Comparison of ENCODE assay signal across 12 cellular contexts in genomic region chr4:77636902-77637301, GRCh38. TPM values are rescaled to one million over a fixed set of nuclear protein-coding genes. Genes with fewer than 3 reads are reported as not detected.
DNase-seq lines count a peak whose midpoint lies in the region; ATAC-seq and TF ChIP-seq lines count a peak whose summit lies in the region.
"Had no signal": no experiment of that assay in that cellular context is flagged by ENCODE, and none has a peak within 500 bp of the region (broad histone marks: within the 10 kb centered on the region; RNA-seq: fewer than 3 reads in every experiment).

No MANE protein-coding gene starts in this region.

- intact Hi-C loops in activated CD8-positive, alpha-beta T cell treated with anti-CD3 and anti-CD28 coated beads for 36 hours (cut with micrococcal nuclease) = no loop called here
- intact Hi-C loops in left ventricle myocardium superior (cut with micrococcal nuclease) = no loop called here

- TF ChIP-seq CTCF in activated CD8-positive, alpha-beta T cell treated with anti-CD3 and anti-CD28 coated beads for 36 hours (IDR thresholded peaks at IDR 0.05) = no peak
- TF ChIP-seq CTCF in fibroblast of villous mesenchyme (IDR thresholded peaks at IDR 0.05; ENCODE audit: insufficient read depth, low read depth, low read length) = no peak

- H3K4me3 ChIP-seq in fibroblast of villous mesenchyme (ENCODE audit: low read depth, low read length) = no peak overlapping the region
- H3K4me3 ChIP-seq: Peyer's patch, thyroid gland had no signal

- peak; percentile 9 for DNase-seq in activated CD8-positive, alpha-beta T cell treated with anti-CD3 and anti-CD28 coated beads for 36 hours
- DNase-seq in activated CD8-positive, alpha-beta T cell treated with anti-CD3 and anti-CD28 coated beads, Interleukin-2, amount 10 ng/mL, durations not matched to agents 7 days and 5 days = no peak
- DNase-seq in SHP77 (lab: John Stamatoyannopoulos, UW) (peak; percentile 82 to 86), fibroblast of villous mesenchyme (ENCODE audit: low read depth) (peak; percentile 69), stromal cell of bone marrow (ENCODE audit: low read depth) (peak; percentile 23), left ventricle myocardium superior (no peak)
- no peak for DNase-seq in central memory CD4-positive, alpha-beta T cell
- DNase-seq: activated CD4-positive, alpha-beta T cell treated with anti-CD3 and anti-CD28 coated beads, Interleukin-2, amount 10 ng/mL, durations not matched to agents 7 days and 5 days; thyroid gland had no signal

- H3K36me3 Mint-ChIP-seq in activated CD8-positive, alpha-beta T cell treated with anti-CD3 and anti-CD28 coated beads for 36 hours (ENCODE audit: low read depth) = no peaks in the 10 kb centered on the region
- peaks cover 2% of the 10 kb centered on the region for H3K36me3 Mint-ChIP-seq in activated CD8-positive, alpha-beta T cell treated with anti-CD3 and anti-CD28 coated beads, Interleukin-2, amount 10 ng/mL, durations not matched to agents 7 days and 5 days (ENCODE audit: low read depth)

- no peaks in the 10 kb centered on the region for H3K4me1 Mint-ChIP-seq in activated CD8-positive, alpha-beta T cell treated with anti-CD3 and anti-CD28 coated beads for 36 hours (ENCODE audit: low read depth)
- peaks cover 3% of the 10 kb centered on the region for H3K4me1 Mint-ChIP-seq in activated CD8-positive, alpha-beta T cell treated with anti-CD3 and anti-CD28 coated beads, Interleukin-2, amount 10 ng/mL, durations not matched to agents 7 days and 5 days (ENCODE audit: low read depth)
- H3K4me1 Mint-ChIP-seq: activated CD4-positive, alpha-beta T cell treated with anti-CD3 and anti-CD28 coated beads, Interleukin-2, amount 10 ng/mL, durations not matched to agents 7 days and 5 days; central memory CD8-positive, alpha-beta T cell had no signal

- H3K27ac Mint-ChIP-seq in activated CD8-positive, alpha-beta T cell treated with anti-CD3 and anti-CD28 coated beads for 36 hours = no peak overlapping the region
- no peak overlapping the region for H3K27ac Mint-ChIP-seq in activated CD8-positive, alpha-beta T cell treated with anti-CD3 and anti-CD28 coated beads, Interleukin-2, amount 10 ng/mL, durations not matched to agents 7 days and 5 days
- H3K27ac Mint-ChIP-seq: activated CD4-positive, alpha-beta T cell treated with anti-CD3 and anti-CD28 coated beads, Interleukin-2, amount 10 ng/mL, durations not matched to agents 7 days and 5 days had no signal

- CTCF ChIA-PET in activated CD8-positive, alpha-beta T cell treated with anti-CD3 and anti-CD28 coated beads for 36 hours (lab: Charles Lee) = interaction anchor here (1.5 kb wide), 1 partner anchor 203 kb away, joined by 3 read pairs; no protein-coding TSS in a partner anchor
- CTCF ChIA-PET in activated CD8-positive, alpha-beta T cell treated with anti-CD3 and anti-CD28 coated beads, Interleukin-2, amount 10 ng/mL, durations not matched to agents 7 days and 5 days (lab: Charles Lee) = no interaction called here

- no peak overlapping the region for H3K4me3 Mint-ChIP-seq in activated CD8-positive, alpha-beta T cell treated with anti-CD3 and anti-CD28 coated beads for 36 hours
- H3K4me3 Mint-ChIP-seq in activated CD8-positive, alpha-beta T cell treated with anti-CD3 and anti-CD28 coated beads, Interleukin-2, amount 10 ng/mL, durations not matched to agents 7 days and 5 days = no peak overlapping the region
- H3K4me3 Mint-ChIP-seq: activated CD4-positive, alpha-beta T cell treated with anti-CD3 and anti-CD28 coated beads, Interleukin-2, amount 10 ng/mL, durations not matched to agents 7 days and 5 days; central memory CD8-positive, alpha-beta T cell had no signal

- H3K9me3 Mint-ChIP-seq in activated CD8-positive, alpha-beta T cell treated with anti-CD3 and anti-CD28 coated beads for 36 hours = peaks cover 6% of the 10 kb centered on the region
- peaks cover 16% of the 10 kb centered on the region for H3K9me3 Mint-ChIP-seq in activated CD8-positive, alpha-beta T cell treated with anti-CD3 and anti-CD28 coated beads, Interleukin-2, amount 10 ng/mL, durations not matched to agents 7 days and 5 days (ENCODE audit: insufficient read depth)
- H3K9me3 Mint-ChIP-seq: central memory CD8-positive, alpha-beta T cell had no signal

- POLR2A ChIA-PET in activated CD8-positive, alpha-beta T cell treated with anti-CD3 and anti-CD28 coated beads for 36 hours (lab: Charles Lee) = no interaction called here
- POLR2A ChIA-PET in activated CD8-positive, alpha-beta T cell treated with anti-CD3 and anti-CD28 coated beads, Interleukin-2, amount 10 ng/mL, durations not matched to agents 7 days and 5 days (lab: Charles Lee) = no interaction called here

- no peak for ATAC-seq in activated CD8-positive, alpha-beta T cell treated with anti-CD3 and anti-CD28 coated beads for 36 hours
- ATAC-seq in activated CD8-positive, alpha-beta T cell treated with anti-CD3 and anti-CD28 coated beads, Interleukin-2, amount 10 ng/mL, durations not matched to agents 7 days and 5 days = no peak
- no peak for ATAC-seq in GM18868 (IDR thresholded peaks at IDR 0.05; ENCODE audit: unreplicated experiment)
- no peak for ATAC-seq in left ventricle myocardium superior

- H3K27me3 Mint-ChIP-seq in activated CD8-positive, alpha-beta T cell treated with anti-CD3 and anti-CD28 coated beads for 36 hours = no peaks in the 10 kb centered on the region
- peaks cover 6% of the 10 kb centered on the region for H3K27me3 Mint-ChIP-seq in activated CD8-positive, alpha-beta T cell treated with anti-CD3 and anti-CD28 coated beads, Interleukin-2, amount 10 ng/mL, durations not matched to agents 7 days and 5 days (ENCODE audit: low read depth)
- H3K27me3 Mint-ChIP-seq: central memory CD8-positive, alpha-beta T cell had no signal

RNA-seq across cellular contexts. Expression of gene CXCL13, which starts 31.3 kb away (rescaled TPM):
- total RNA-seq in activated CD8-positive, alpha-beta T cell treated with anti-CD3 and anti-CD28 coated beads for 36 hours = under 1 TPM in 1 of 2 experiments, not detected in 1; 0.43 TPM
- not detected for total RNA-seq in activated CD8-positive, alpha-beta T cell treated with anti-CD3 and anti-CD28 coated beads, Interleukin-2, amount 10 ng/mL, durations not matched to agents 7 days and 5 days
- under 0.01 TPM in 1 of 2 replicates, not detected in the other for total RNA-seq in fibroblast of villous mesenchyme
- not detected for total RNA-seq in left ventricle myocardium superior
- total RNA-seq: activated CD4-positive, alpha-beta T cell treated with anti-CD3 and anti-CD28 coated beads, Interleukin-2, amount 10 ng/mL, durations not matched to agents 7 days and 5 days had no signal

Comparison
In these comparisons a context has a peak if more than half of its experiments do, and no peak if none do; other contexts are left out.
1. DNase-seq: peak in activated CD8-positive, alpha-beta T cell treated with anti-CD3 and anti-CD28 coated beads for 36 hours (single experiment), SHP77 (2 of 2), fibroblast of villous mesenchyme (single experiment) and stromal cell of bone marrow (single experiment); none in activated CD8-positive, alpha-beta T cell treated with anti-CD3 and anti-CD28 coated beads, Interleukin-2, amount 10 ng/mL, durations not matched to agents 7 days and 5 days (single experiment), central memory CD4-positive, alpha-beta T cell (single experiment) and left ventricle myocardium superior (single experiment).